In the genomic region with DNA sequence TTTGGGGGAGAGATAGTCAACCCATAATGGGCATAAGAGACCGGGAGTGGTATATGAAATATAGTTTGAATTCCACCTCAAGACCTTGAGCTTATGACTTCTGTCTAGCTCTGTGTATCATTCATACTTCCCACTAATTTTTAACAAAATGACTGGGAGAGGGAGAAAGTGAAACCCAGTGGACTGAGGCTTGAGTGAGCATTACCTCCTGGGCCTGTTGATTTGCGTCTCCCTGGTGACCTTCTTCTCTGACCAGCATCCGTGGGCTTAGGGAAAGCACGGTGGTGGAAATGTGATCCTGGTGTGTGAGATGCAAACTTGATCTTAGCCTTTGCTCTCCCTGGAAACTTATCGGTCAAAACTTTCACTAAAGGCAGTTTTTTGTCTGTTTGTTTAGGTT, we compare ENCODE assay signal across 9 cellular contexts.
DNase-seq lines count a peak whose midpoint lies in the region; ATAC-seq and TF ChIP-seq lines count a peak whose summit lies in the region.
"Had no signal": no experiment of that assay in that cellular context is flagged by ENCODE, and none has a peak within 500 bp of the region (broad histone marks: within the 10 kb centered on the region; RNA-seq: fewer than 3 reads in every experiment).

No MANE protein-coding gene starts in this region.

- no peaks in the 10 kb centered on the region for H4K20me1 ChIP-seq in osteoblast (ENCODE audit: insufficient read depth, low read length)

- peak; percentile 46 for DNase-seq in COLO668 (lab: John Stamatoyannopoulos, UW; ENCODE audit: unreplicated experiment)
- peak; percentile 48 for DNase-seq in NCI-H146 (lab: John Stamatoyannopoulos, UW)
- peak; percentile 45 for DNase-seq in fibroblast of pulmonary artery (ENCODE audit: low read depth)
- no peak for DNase-seq in osteoblast (ENCODE audit: insufficient read length, low spot score, missing footprints)
- DNase-seq in DMS79 (lab: John Stamatoyannopoulos, UW) = no peak
- DNase-seq: GDM1 had no signal

- peak overlapping the region; percentile 85 for H3K27ac ChIP-seq in osteoblast (ENCODE audit: low read depth, low read length)

- peaks cover 21% of the 10 kb centered on the region for H3K4me1 ChIP-seq in osteoblast (ENCODE audit: insufficient read depth, low read length)

- no peaks in the 10 kb centered on the region for H3K27me3 ChIP-seq in osteoblast (ENCODE audit: insufficient read depth, low read length)

- H3K4me3 ChIP-seq in fibroblast of pulmonary artery (replicated peaks; ENCODE audit: low read depth, low read length) = no peak overlapping the region
- H3K4me3 ChIP-seq in osteoblast (ENCODE audit: insufficient read depth, low read length) = no peak overlapping the region

- no peak overlapping the region for H2AFZ ChIP-seq in osteoblast (ENCODE audit: low read length)

- peaks cover 5% of the 10 kb centered on the region for H3K79me2 ChIP-seq in osteoblast (ENCODE audit: insufficient read depth, low read length)

- no peak for ATAC-seq in HG02870 (IDR thresholded peaks at IDR 0.05; ENCODE audit: unreplicated experiment)
- ATAC-seq in HG02970 (IDR thresholded peaks at IDR 0.05; ENCODE audit: low FRiP score, unreplicated experiment) = no peak
- ATAC-seq in HG02623 (IDR thresholded peaks at IDR 0.05; ENCODE audit: unreplicated experiment) = no peak

- peak overlapping the region; percentile 58 for H3K4me2 ChIP-seq in osteoblast (ENCODE audit: insufficient read depth, low read length)

- TF ChIP-seq CTCF in fibroblast of pulmonary artery (IDR thresholded peaks at IDR 0.05; ENCODE audit: low read length, missing control alignments) = no peak
- TF ChIP-seq CTCF in osteoblast (IDR thresholded peaks at IDR 0.05; ENCODE audit: extremely low read depth, low read depth, low read length) = no peak

- H3K36me3 ChIP-seq in osteoblast (ENCODE audit: insufficient read depth, low read length) = peaks cover 10% of the 10 kb centered on the region

- peaks cover 4% of the 10 kb centered on the region for H3K9me3 ChIP-seq in osteoblast (ENCODE audit: low read depth, low read length)

Comparison
In these comparisons a context has a peak if more than half of its experiments do, and no peak if none do; other contexts are left out.
1. DNase-seq: peak in COLO668 (single experiment), NCI-H146 (single experiment) and fibroblast of pulmonary artery (single experiment); none in osteoblast (single experiment) and DMS79 (single experiment).